Comparison of ENCODE assay signal across 1 cellular context in genomic region chr20:49993301-49993751, GRCh38.
TF ChIP-seq lines count a peak whose summit lies in the region.

No MANE protein-coding gene starts in this region.

TF ChIP-seq in H1, 55 proteins besides CTCF, POLR2A, EP300 and RAD21 (continued from another document):
- TF ChIP-seq JUN (IDR thresholded peaks at IDR 0.05; ENCODE audit: low read depth, low read length) (no peak), BACH1 (IDR thresholded peaks at IDR 0.05; ENCODE audit: low read length) (no peak), SIN3A (conservative IDR thresholded peaks at IDR 0.05 in 1 of 2, IDR thresholded peaks at IDR 0.05 in 1 of 2; ENCODE audit: low read depth in 1 of 2, low read length in 2 of 2) (no peak), TEAD4 (IDR thresholded peaks at IDR 0.05; ENCODE audit: low read depth, low read length) (no peak), SUZ12 (IDR thresholded peaks at IDR 0.05; ENCODE audit: low read length) (no peak), PHF8 (conservative IDR thresholded peaks at IDR 0.05; ENCODE audit: low read depth, low read length) (no peak), CEBPB (IDR thresholded peaks at IDR 0.05; ENCODE audit: low read depth, low read length) (no peak), YY1 (IDR thresholded peaks at IDR 0.05; ENCODE audit: low read depth, low read length) (no peak), EZH2 (IDR thresholded peaks at IDR 0.05; ENCODE audit: low read depth, low read length, severe bottlenecking) (no peak), BRCA1 (IDR thresholded peaks at IDR 0.05; ENCODE audit: low read depth, low read length) (no peak), CHD7 (IDR thresholded peaks at IDR 0.05; ENCODE audit: insufficient replicate concordance, low read length) (no peak), RFX5 (IDR thresholded peaks at IDR 0.05; ENCODE audit: borderline replicate concordance, low read depth, low read length) (no peak)
TF ChIP-seq in H1: peak in this region for 0.
